16 cellular contexts compared by ENCODE assay signal in genomic region chr4:88866862-88867550, GRCh38.
DNase-seq lines count a peak whose midpoint lies in the region; ATAC-seq and TF ChIP-seq lines count a peak whose summit lies in the region.
"Had no signal": no experiment of that assay in that cellular context is flagged by ENCODE, and none has a peak within 500 bp of the region (broad histone marks: within the 10 kb centered on the region; RNA-seq: fewer than 3 reads in every experiment).

No MANE protein-coding gene starts in this region.

- H2BK5ac ChIP-seq in mesenchymal stem cell (ENCODE audit: low read depth, low read length, poor library complexity, severe bottlenecking): no peak overlapping the region

- no peak overlapping the region for H3K18ac ChIP-seq in mesenchymal stem cell (ENCODE audit: low read depth in 1 of 2, low read length in 2 of 2)

- no peak overlapping the region for H3K4me2 ChIP-seq in mesenchymal stem cell (ENCODE audit: low read length, poor library complexity, severe bottlenecking)

- H3K9ac ChIP-seq in mesenchymal stem cell (ENCODE audit: low read length): peak overlapping the region; percentile 33

- TF ChIP-seq CTCF in upper lobe of left lung (IDR thresholded peaks at IDR 0.05): no peak

- H3K36me3 ChIP-seq in mesenchymal stem cell (ENCODE audit: control insufficient read depth in 1 of 2, insufficient read depth in 2 of 2, low read depth in 1 of 2, low read length in 2 of 2) (peaks cover 0 to 5% of the 10 kb centered on the region in 2 experiments), upper lobe of left lung (no peaks in the 10 kb centered on the region)
- H3K36me3 ChIP-seq: prostate gland had no signal

- H3K27ac ChIP-seq in mesenchymal stem cell (ENCODE audit: low read length, poor library complexity, severe bottlenecking) (no peak overlapping the region), caudate nucleus (ENCODE audit: low read depth, low read length) (no peak overlapping the region), upper lobe of left lung (no peak overlapping the region)
- H3K27ac ChIP-seq: prostate gland had no signal

- H3K9me3 ChIP-seq in mesenchymal stem cell (ENCODE audit: control insufficient read depth, low read length): no peaks in the 10 kb centered on the region
- no peaks in the 10 kb centered on the region for H3K9me3 ChIP-seq in upper lobe of left lung
- H3K9me3 ChIP-seq: prostate gland had no signal

- 89% methylated on average over 3 of the region's 4 CpGs for WGBS in mesenchymal stem cell
- WGBS in upper lobe of left lung, 2 donors: 56 to 60% methylated on average over 4 of the region's 4 CpGs

- H2BK12ac ChIP-seq in mesenchymal stem cell (ENCODE audit: low read length in 2 of 2): no peak overlapping the region

- H4K91ac ChIP-seq in mesenchymal stem cell (ENCODE audit: low read length): no peak overlapping the region

- H3K23ac ChIP-seq in mesenchymal stem cell (ENCODE audit: low read length in 2 of 2): no peak overlapping the region

- H2BK15ac ChIP-seq in mesenchymal stem cell (ENCODE audit: low read depth, poor library complexity, severe bottlenecking): no peak overlapping the region

- ATAC-seq in HG03159 (IDR thresholded peaks at IDR 0.05; ENCODE audit: unreplicated experiment) (no peak), upper lobe of left lung (ENCODE audit: low FRiP score in 2 of 2) (no peak)
- ATAC-seq: stimulated activated naive CD8-positive, alpha-beta T cell treated with anti-CD3 and anti-CD28 coated beads, Interleukin-15, Interleukin-2, amounts not matched to agents 100 U/mL and 50 U/mL, for 24 hours had no signal

- no peak overlapping the region for H2BK120ac ChIP-seq in mesenchymal stem cell (ENCODE audit: low read depth, low read length)

- H2AFZ ChIP-seq in mesenchymal stem cell (ENCODE audit: low read depth, low read length): no peak overlapping the region

- no peak for TF ChIP-seq EP300 in upper lobe of left lung (IDR thresholded peaks at IDR 0.05)

- H3K14ac ChIP-seq in mesenchymal stem cell (ENCODE audit: low read length in 2 of 2): no peak overlapping the region

- no peak overlapping the region for H4K8ac ChIP-seq in mesenchymal stem cell (ENCODE audit: low read length)

- no peak overlapping the region for H3K4ac ChIP-seq in mesenchymal stem cell (ENCODE audit: low read depth in 1 of 2, low read length in 2 of 2)

- H3K79me1 ChIP-seq in mesenchymal stem cell (replicated peaks; ENCODE audit: low read length, poor library complexity, severe bottlenecking): peaks cover 5% of the 10 kb centered on the region

- no peak for TF ChIP-seq POLR2A in upper lobe of left lung (IDR thresholded peaks at IDR 0.05)

- H3K4me3 ChIP-seq in mesenchymal stem cell (ENCODE audit: insufficient read depth in 1 of 2, low read depth in 1 of 2, low read length in 2 of 2): no peak overlapping the region
- H3K4me3 ChIP-seq in upper lobe of left lung: no peak overlapping the region
- H3K4me3 ChIP-seq: prostate gland had no signal

- peak; percentile 57 for DNase-seq in HCEC 1CT
- peak; percentile 94 for DNase-seq in NCI-H2029 (lab: John Stamatoyannopoulos, UW)
- peak; percentile 18 to 33 for DNase-seq in SHP77 (lab: John Stamatoyannopoulos, UW)
- no peak for DNase-seq in mesenchymal stem cell
- DNase-seq in caudate nucleus (lab: John Stamatoyannopoulos, UW): no peak
- DNase-seq in inferior parietal cortex (ENCODE audit: extremely low spot score): no peak
- no peak for DNase-seq in upper lobe of left lung
- DNase-seq: activated T-cell treated with anti-CD3 and anti-CD28 coated beads, Interleukin-2, amount 50 U/mL, for 1 hour; amygdala; CD4-positive, CD25-positive, alpha-beta regulatory T cell; effector CD8-positive, alpha-beta T cell; mesendoderm; stimulated activated CD4-positive, alpha-beta T cell treated with anti-CD3 and anti-CD28 coated beads, Interleukin-4, amount 100 ng/mL, for 1 hour; stimulated activated naive CD8-positive, alpha-beta T cell treated with anti-CD3 and anti-CD28 coated beads, Interleukin-15, Interleukin-2, amounts not matched to agents 100 U/mL and 50 U/mL, for 24 hours had no signal

- H3K4me1 ChIP-seq in mesenchymal stem cell (ENCODE audit: control insufficient read depth, insufficient read depth, low read depth, low read length) (no peaks in the 10 kb centered on the region), upper lobe of left lung (no peaks in the 10 kb centered on the region)
- H3K4me1 ChIP-seq: prostate gland had no signal

- no peak overlapping the region for H2AK5ac ChIP-seq in mesenchymal stem cell (ENCODE audit: low read length, severe bottlenecking)

- no peaks in the 10 kb centered on the region for H3K27me3 ChIP-seq in mesenchymal stem cell (ENCODE audit: control insufficient read depth in 1 of 2, insufficient read depth in 1 of 2, low read length in 2 of 2)
- no peaks in the 10 kb centered on the region for H3K27me3 ChIP-seq in upper lobe of left lung

Comparison
In these comparisons a context has a peak if more than half of its experiments do, and no peak if none do; other contexts are left out.
1. DNase-seq: peak in HCEC 1CT (single experiment), NCI-H2029 (single experiment) and SHP77 (2 of 2); none in mesenchymal stem cell (single experiment), caudate nucleus (0 of 61), inferior parietal cortex (single experiment) and upper lobe of left lung (0 of 2).